ENCODE assay signal across 1 cellular context in genomic region chr7:1455241-1455939, GRCh38.
TF ChIP-seq lines count a peak whose summit lies in the region.

No MANE protein-coding gene starts in this region.

TF ChIP-seq in HEK293, 187 proteins besides CTCF, POLR2A, EP300 and RAD21 (continued from another document):
- TF ChIP-seq ZBTB49 (tag by site-specific recombination; IDR thresholded peaks at IDR 0.05; ENCODE audit: low read depth) (no peak), ZNF366 (tag by site-specific recombination; conservative IDR thresholded peaks at IDR 0.05) (no peak), SP2 (tag by site-specific recombination; IDR thresholded peaks at IDR 0.05) (peak; percentile 53), KLF8 (tag by site-specific recombination; IDR thresholded peaks at IDR 0.05) (peak; percentile 14; the same call in 1 of the 2 replicates), SCRT2 (tag by site-specific recombination; IDR thresholded peaks at IDR 0.05) (no peak), SP3 (tag by site-specific recombination; IDR thresholded peaks at IDR 0.05) (no peak)
- TF ChIP-seq, protein P1, sequence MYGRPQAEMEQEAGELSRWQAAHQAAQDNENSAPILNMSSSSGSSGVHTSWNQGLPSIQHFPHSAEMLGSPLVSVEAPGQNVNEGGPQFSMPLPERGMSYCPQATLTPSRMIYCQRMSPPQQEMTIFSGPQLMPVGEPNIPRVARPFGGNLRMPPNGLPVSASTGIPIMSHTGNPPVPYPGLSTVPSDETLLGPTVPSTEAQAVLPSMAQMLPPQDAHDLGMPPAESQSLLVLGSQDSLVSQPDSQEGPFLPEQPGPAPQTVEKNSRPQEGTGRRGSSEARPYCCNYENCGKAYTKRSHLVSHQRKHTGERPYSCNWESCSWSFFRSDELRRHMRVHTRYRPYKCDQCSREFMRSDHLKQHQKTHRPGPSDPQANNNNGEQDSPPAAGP (tag by site-specific recombination; IDR thresholded peaks at IDR 0.05): 0 out of 2 replicates have a peak, but pooled peaks have one; percentile 14
- TF ChIP-seq, protein P2, sequence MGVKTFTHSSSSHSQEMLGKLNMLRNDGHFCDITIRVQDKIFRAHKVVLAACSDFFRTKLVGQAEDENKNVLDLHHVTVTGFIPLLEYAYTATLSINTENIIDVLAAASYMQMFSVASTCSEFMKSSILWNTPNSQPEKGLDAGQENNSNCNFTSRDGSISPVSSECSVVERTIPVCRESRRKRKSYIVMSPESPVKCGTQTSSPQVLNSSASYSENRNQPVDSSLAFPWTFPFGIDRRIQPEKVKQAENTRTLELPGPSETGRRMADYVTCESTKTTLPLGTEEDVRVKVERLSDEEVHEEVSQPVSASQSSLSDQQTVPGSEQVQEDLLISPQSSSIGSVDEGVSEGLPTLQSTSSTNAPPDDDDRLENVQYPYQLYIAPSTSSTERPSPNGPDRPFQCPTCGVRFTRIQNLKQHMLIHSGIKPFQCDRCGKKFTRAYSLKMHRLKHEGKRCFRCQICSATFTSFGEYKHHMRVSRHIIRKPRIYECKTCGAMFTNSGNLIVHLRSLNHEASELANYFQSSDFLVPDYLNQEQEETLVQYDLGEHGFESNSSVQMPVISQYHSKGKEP (tag by site-specific recombination; IDR thresholded peaks at IDR 0.05): no peak
- TF ChIP-seq, protein P3, sequence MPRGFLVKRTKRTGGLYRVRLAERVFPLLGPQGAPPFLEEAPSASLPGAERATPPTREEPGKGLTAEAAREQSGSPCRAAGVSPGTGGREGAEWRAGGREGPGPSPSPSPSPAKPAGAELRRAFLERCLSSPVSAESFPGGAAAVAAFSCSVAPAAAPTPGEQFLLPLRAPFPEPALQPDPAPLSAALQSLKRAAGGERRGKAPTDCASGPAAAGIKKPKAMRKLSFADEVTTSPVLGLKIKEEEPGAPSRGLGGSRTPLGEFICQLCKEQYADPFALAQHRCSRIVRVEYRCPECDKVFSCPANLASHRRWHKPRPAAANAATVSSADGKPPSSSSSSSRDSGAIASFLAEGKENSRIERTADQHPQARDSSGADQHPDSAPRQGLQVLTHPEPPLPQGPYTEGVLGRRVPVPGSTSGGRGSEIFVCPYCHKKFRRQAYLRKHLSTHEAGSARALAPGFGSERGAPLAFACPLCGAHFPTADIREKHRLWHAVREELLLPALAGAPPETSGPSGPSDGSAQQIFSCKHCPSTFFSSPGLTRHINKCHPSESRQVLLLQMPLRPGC (tag by site-specific recombination; IDR thresholded peaks at IDR 0.05): no peak
- TF ChIP-seq, protein P4, sequence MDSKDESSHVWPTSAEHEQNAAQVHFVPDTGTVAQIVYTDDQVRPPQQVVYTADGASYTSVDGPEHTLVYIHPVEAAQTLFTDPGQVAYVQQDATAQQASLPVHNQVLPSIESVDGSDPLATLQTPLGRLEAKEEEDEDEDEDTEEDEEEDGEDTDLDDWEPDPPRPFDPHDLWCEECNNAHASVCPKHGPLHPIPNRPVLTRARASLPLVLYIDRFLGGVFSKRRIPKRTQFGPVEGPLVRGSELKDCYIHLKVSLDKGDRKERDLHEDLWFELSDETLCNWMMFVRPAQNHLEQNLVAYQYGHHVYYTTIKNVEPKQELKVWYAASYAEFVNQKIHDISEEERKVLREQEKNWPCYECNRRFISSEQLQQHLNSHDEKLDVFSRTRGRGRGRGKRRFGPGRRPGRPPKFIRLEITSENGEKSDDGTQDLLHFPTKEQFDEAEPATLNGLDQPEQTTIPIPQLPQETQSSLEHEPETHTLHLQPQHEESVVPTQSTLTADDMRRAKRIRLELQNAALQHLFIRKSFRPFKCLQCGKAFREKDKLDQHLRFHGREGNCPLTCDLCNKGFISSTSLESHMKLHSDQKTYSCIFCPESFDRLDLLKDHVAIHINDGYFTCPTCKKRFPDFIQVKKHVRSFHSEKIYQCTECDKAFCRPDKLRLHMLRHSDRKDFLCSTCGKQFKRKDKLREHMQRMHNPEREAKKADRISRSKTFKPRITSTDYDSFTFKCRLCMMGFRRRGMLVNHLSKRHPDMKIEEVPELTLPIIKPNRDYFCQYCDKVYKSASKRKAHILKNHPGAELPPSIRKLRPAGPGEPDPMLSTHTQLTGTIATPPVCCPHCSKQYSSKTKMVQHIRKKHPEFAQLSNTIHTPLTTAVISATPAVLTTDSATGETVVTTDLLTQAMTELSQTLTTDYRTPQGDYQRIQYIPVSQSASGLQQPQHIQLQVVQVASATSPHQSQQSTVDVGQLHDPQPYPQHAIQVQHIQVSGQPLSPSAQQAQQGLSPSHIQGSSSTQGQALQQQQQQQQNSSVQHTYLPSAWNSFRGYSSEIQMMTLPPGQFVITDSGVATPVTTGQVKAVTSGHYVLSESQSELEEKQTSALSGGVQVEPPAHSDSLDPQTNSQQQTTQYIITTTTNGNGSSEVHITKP (tag by site-specific recombination; IDR thresholded peaks at IDR 0.05): no peak
